In the genomic region with DNA sequence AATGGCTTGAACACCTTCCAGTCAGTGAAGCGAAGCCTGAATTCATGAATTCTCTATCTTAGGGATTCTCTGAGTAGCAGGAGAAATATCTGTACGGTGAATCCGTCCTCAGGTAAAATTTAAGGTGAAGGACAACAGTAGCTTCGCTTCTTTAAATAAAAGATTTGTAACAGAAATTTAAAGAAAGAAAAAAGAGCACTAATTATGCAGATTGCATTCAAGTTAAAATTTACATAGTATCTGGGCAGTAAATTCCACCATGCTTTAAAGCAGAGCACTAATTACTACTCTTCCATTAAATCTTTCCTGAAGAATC, we compare ENCODE assay signal across 9 cellular contexts.
"Had no signal": no experiment of that assay in that cellular context is flagged by ENCODE, and none has a peak within 500 bp of the region (broad histone marks: within the 10 kb centered on the region; RNA-seq: fewer than 3 reads in every experiment).

No MANE protein-coding gene starts in this region.

- H3K27ac ChIP-seq: gastroesophageal sphincter, prostate gland, transverse colon had no signal

- H3K9me3 ChIP-seq: gastroesophageal sphincter, prostate gland, transverse colon had no signal

- ATAC-seq: effector memory CD8-positive, alpha-beta T cell had no signal

- H3K9me3 Mint-ChIP-seq: activated CD4-positive, alpha-beta T cell treated with anti-CD3 and anti-CD28 coated beads, Interleukin-2, amount 10 ng/mL, durations not matched to agents 7 days and 5 days; activated naive CD4-positive, alpha-beta T cell treated with anti-CD3 and anti-CD28 coated beads for 36 hours; activated T-helper 17 cell treated with anti-CD3 and anti-CD28 coated beads, Interleukin-2, amount 50 U/mL, for 72 hours; effector memory CD8-positive, alpha-beta T cell; stimulated activated memory B cell treated with anti-CD40 and anti-IgM and Interleukin-4, amounts not matched to agents 10 μg/mL and 1 μg/mL and 100 μg/mL, for 72 hours had no signal

- H3K36me3 Mint-ChIP-seq: stimulated activated memory B cell treated with anti-CD40 and anti-IgM and Interleukin-4, amounts not matched to agents 10 μg/mL and 1 μg/mL and 100 μg/mL, for 72 hours had no signal

- DNase-seq: cortex of kidney had no signal

- H3K27ac Mint-ChIP-seq: activated CD4-positive, alpha-beta T cell treated with anti-CD3 and anti-CD28 coated beads, Interleukin-2, amount 10 ng/mL, durations not matched to agents 7 days and 5 days; activated naive CD4-positive, alpha-beta T cell treated with anti-CD3 and anti-CD28 coated beads for 36 hours; activated T-helper 17 cell treated with anti-CD3 and anti-CD28 coated beads, Interleukin-2, amount 50 U/mL, for 72 hours; effector memory CD8-positive, alpha-beta T cell; stimulated activated memory B cell treated with anti-CD40 and anti-IgM and Interleukin-4, amounts not matched to agents 10 μg/mL and 1 μg/mL and 100 μg/mL, for 72 hours had no signal

- H3K4me1 ChIP-seq: prostate gland, transverse colon had no signal

- H3K4me3 Mint-ChIP-seq: activated CD4-positive, alpha-beta T cell treated with anti-CD3 and anti-CD28 coated beads, Interleukin-2, amount 10 ng/mL, durations not matched to agents 7 days and 5 days; activated naive CD4-positive, alpha-beta T cell treated with anti-CD3 and anti-CD28 coated beads for 36 hours; activated T-helper 17 cell treated with anti-CD3 and anti-CD28 coated beads, Interleukin-2, amount 50 U/mL, for 72 hours; effector memory CD8-positive, alpha-beta T cell; stimulated activated memory B cell treated with anti-CD40 and anti-IgM and Interleukin-4, amounts not matched to agents 10 μg/mL and 1 μg/mL and 100 μg/mL, for 72 hours had no signal

- H3K4me1 Mint-ChIP-seq: activated CD4-positive, alpha-beta T cell treated with anti-CD3 and anti-CD28 coated beads, Interleukin-2, amount 10 ng/mL, durations not matched to agents 7 days and 5 days; activated T-helper 17 cell treated with anti-CD3 and anti-CD28 coated beads, Interleukin-2, amount 50 U/mL, for 72 hours had no signal

- H3K36me3 ChIP-seq: gastroesophageal sphincter, prostate gland, transverse colon had no signal

- H3K4me3 ChIP-seq: gastroesophageal sphincter, prostate gland, transverse colon had no signal
